Comparison of ENCODE assay signal across 10 cellular contexts in the genomic region with DNA sequence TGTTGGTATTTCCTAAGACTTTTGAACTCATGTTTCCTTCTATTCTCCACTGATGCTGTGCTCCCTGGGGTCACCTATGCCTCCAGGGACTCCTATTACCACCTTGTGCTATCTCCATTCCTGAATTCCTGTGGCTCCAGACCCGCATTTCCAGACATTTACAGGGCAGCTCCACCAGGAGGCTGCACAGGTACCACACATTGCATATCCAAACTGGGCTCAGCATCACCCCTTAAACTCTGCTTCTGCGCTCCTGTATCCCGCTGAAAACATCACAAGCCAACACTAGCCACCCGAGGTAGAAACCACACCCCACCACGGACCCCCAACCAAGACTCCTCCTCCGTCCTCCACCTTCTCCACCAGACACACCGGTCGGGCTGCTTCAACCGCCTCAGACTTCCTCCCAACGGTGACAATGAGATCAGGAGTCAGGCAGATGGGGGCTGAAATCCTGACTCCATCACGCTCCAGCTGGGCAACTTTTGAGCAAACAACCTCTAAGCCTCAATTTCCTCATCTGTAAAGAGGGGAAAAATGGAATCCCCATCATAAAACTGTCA. TPM values are rescaled to one million over a fixed set of nuclear protein-coding genes. Genes with fewer than 3 reads are reported as not detected.
DNase-seq lines count a peak whose midpoint lies in the region; ATAC-seq, FAIRE-seq and TF ChIP-seq lines count a peak whose summit lies in the region.
"Had no signal": no experiment of that assay in that cellular context is flagged by ENCODE, and none has a peak within 500 bp of the region (broad histone marks: within the 10 kb centered on the region; RNA-seq: fewer than 3 reads in every experiment).

No MANE protein-coding gene starts in this region.

- no peak overlapping the region for H4K5ac ChIP-seq in H9 (ENCODE audit: insufficient read length, low read depth, low read length)

- peak overlapping the region; percentile 23 for H3K27ac ChIP-seq in CD4-positive, CD25-positive, alpha-beta regulatory T cell (ENCODE audit: insufficient read depth, low read length, poor library complexity, severe bottlenecking)
- H3K27ac ChIP-seq in H9 (ENCODE audit: insufficient read length, low read depth, low read length) = no peak overlapping the region
- H3K27ac ChIP-seq in astrocyte (ENCODE audit: low read depth, low read length) = no peak overlapping the region
- H3K27ac ChIP-seq in substantia nigra (ENCODE audit: low read depth, low read length, poor library complexity, severe bottlenecking) = no peak overlapping the region

- DNase-seq in CD4-positive, CD25-positive, alpha-beta regulatory T cell = no peak
- DNase-seq in H9 = no peak
- DNase-seq in astrocyte (ENCODE audit: low read depth) = no peak
- DNase-seq in naive B cell = no peak
- no peak for DNase-seq in substantia nigra (lab: John Stamatoyannopoulos, UW)
- DNase-seq in H54 (ENCODE audit: insufficient read length, low spot score) = no peak
- DNase-seq: NCI-H1048 had no signal

- H3K4me2 ChIP-seq in H9 (ENCODE audit: insufficient read depth, insufficient read length, low read length) (no peak overlapping the region), astrocyte (ENCODE audit: low read length) (no peak overlapping the region)

- no peak for TF ChIP-seq POLR2A in H54 (IDR thresholded peaks at IDR 0.05; ENCODE audit: low read depth, low read length)

- no peak overlapping the region for H4K8ac ChIP-seq in H9 (replicated peaks; ENCODE audit: insufficient read length, low read depth, low read length)

- no peaks in the 10 kb centered on the region for H3K9me3 ChIP-seq in CD4-positive, CD25-positive, alpha-beta regulatory T cell (ENCODE audit: control insufficient read depth in 2 of 2, low read length in 2 of 2)
- H3K9me3 ChIP-seq in H9 (ENCODE audit: control insufficient read depth, low read depth, low read length) (no peaks in the 10 kb centered on the region), astrocyte (ENCODE audit: insufficient read depth, low read depth, low read length) (no peaks in the 10 kb centered on the region)

- no peaks in the 10 kb centered on the region for H3K27me3 ChIP-seq in CD4-positive, CD25-positive, alpha-beta regulatory T cell (ENCODE audit: control insufficient read depth, insufficient read depth, low read length)
- H3K27me3 ChIP-seq in H9 (ENCODE audit: insufficient read depth, low read length) (no peaks in the 10 kb centered on the region), astrocyte (ENCODE audit: insufficient read depth, low read length) (no peaks in the 10 kb centered on the region)

- no peak overlapping the region for H2BK12ac ChIP-seq in H9 (ENCODE audit: insufficient read length, low read depth, low read length)

- no peak overlapping the region for H4K91ac ChIP-seq in H9 (ENCODE audit: insufficient read length, low read depth, low read length)

- H2BK5ac ChIP-seq in H9 (ENCODE audit: insufficient read length, low read length) = no peak overlapping the region

- H3K56ac ChIP-seq in H9 (ENCODE audit: insufficient read length, low read depth, low read length) = no peak overlapping the region

- H3K4me3 ChIP-seq in CD4-positive, CD25-positive, alpha-beta regulatory T cell (ENCODE audit: low read depth, low read length) = no peak overlapping the region
- H3K4me3 ChIP-seq in astrocyte (ENCODE audit: insufficient read depth, low read depth, low read length) = no peak overlapping the region
- H3K4me3 ChIP-seq: coronary artery had no signal

- TF ChIP-seq CTCF in H9 (conservative IDR thresholded peaks at IDR 0.05) (peak; percentile 47; the same call in 2 of the 3 replicates), astrocyte (IDR thresholded peaks at IDR 0.05; ENCODE audit: insufficient read depth, low read depth, low read length) (peak; percentile 9)

- H4K20me1 ChIP-seq in H9 (ENCODE audit: control insufficient read depth, insufficient read depth, insufficient read length) = no peaks in the 10 kb centered on the region
- peaks cover 11% of the 10 kb centered on the region for H4K20me1 ChIP-seq in astrocyte (ENCODE audit: insufficient read depth, low read length)

- H3K27ac Mint-ChIP-seq in CD4-positive, CD25-positive, alpha-beta regulatory T cell = peak overlapping the region; percentile 90 to 98 (median 94)
- H3K27ac Mint-ChIP-seq in H9 (peak overlapping the region; percentile 6 to 84 (median 26); a peak in 4 of 7 replicates), astrocyte (ENCODE audit: unreplicated experiment) (peak overlapping the region; percentile 27), naive B cell (peak overlapping the region; percentile 64 to 94 (median 88))

- H3K23ac ChIP-seq in H9 (ENCODE audit: insufficient read length, low read depth, low read length) = no peak overlapping the region

- peaks cover 5 to 69% (median 46%) of the 10 kb centered on the region in 4 donors for H3K4me1 Mint-ChIP-seq in CD4-positive, CD25-positive, alpha-beta regulatory T cell
- H3K4me1 Mint-ChIP-seq in H9 (peaks cover 35 to 45% of the 10 kb centered on the region in 2 experiments), astrocyte (ENCODE audit: low read depth, unreplicated experiment) (peaks cover 37% of the 10 kb centered on the region), naive B cell (peaks cover 68 to 86% (median 80%) of the 10 kb centered on the region in 3 donors)

- H3K23me2 ChIP-seq in H9 (ENCODE audit: insufficient read length, low read depth, low read length, poor library complexity, severe bottlenecking) = peaks cover 15% of the 10 kb centered on the region

- H2BK20ac ChIP-seq in H9 (ENCODE audit: low read depth, low read length, poor library complexity, severe bottlenecking) = no peak overlapping the region

- FAIRE-seq in astrocyte (lab: Jason Lieb, UNC) (no peak), H54 (lab: Jason Lieb, UNC) (no peak)

- H3K36me3 ChIP-seq in CD4-positive, CD25-positive, alpha-beta regulatory T cell (ENCODE audit: control insufficient read depth, insufficient read depth, low read length) = no peaks in the 10 kb centered on the region
- no peaks in the 10 kb centered on the region for H3K36me3 ChIP-seq in astrocyte (ENCODE audit: insufficient read depth, low read length)

- WGBS in H9 (ENCODE audit: extremely low coverage, insufficient read length, low lambda C conversion rate) = no CpG with 5 or more reads among the region's 11 CpGs

- H3K4me3 Mint-ChIP-seq in CD4-positive, CD25-positive, alpha-beta regulatory T cell = peak overlapping the region; percentile 70 to 96 (median 79)
- H3K4me3 Mint-ChIP-seq in H9 (peak overlapping the region in 1 of 2 experiments; percentile 45; a peak in 2 of 5 replicates), astrocyte (ENCODE audit: unreplicated experiment) (peak overlapping the region; percentile 16), naive B cell (peak overlapping the region; percentile 40 to 92 (median 69))

- H3T11ph ChIP-seq in H9 (ENCODE audit: low read length) = no peak overlapping the region

- no peaks in the 10 kb centered on the region for H3K9me3 Mint-ChIP-seq in CD4-positive, CD25-positive, alpha-beta regulatory T cell
- no peaks in the 10 kb centered on the region for H3K9me3 Mint-ChIP-seq in H9
- no peaks in the 10 kb centered on the region for H3K9me3 Mint-ChIP-seq in astrocyte (ENCODE audit: unreplicated experiment)
- H3K9me3 Mint-ChIP-seq in naive B cell = no peaks in the 10 kb centered on the region

- H3K4me1 ChIP-seq in CD4-positive, CD25-positive, alpha-beta regulatory T cell (ENCODE audit: control insufficient read depth, insufficient read depth, low read length, poor library complexity, severe bottlenecking) = peaks cover 60% of the 10 kb centered on the region
- H3K4me1 ChIP-seq in H9 (ENCODE audit: insufficient read depth, low read length) (peaks cover 3% of the 10 kb centered on the region), astrocyte (ENCODE audit: insufficient read depth, low read length) (peaks cover 52% of the 10 kb centered on the region)

- H3K79me2 ChIP-seq in H9 (ENCODE audit: insufficient read depth, low read length) (peaks cover 5% of the 10 kb centered on the region; the same call in 1 of the 2 replicates), astrocyte (ENCODE audit: insufficient read depth, low read length) (peaks cover 57% of the 10 kb centered on the region)
- H3K79me2 ChIP-seq: parathyroid adenoma had no signal

- H3K14ac ChIP-seq in H9 (ENCODE audit: insufficient read depth, low read length) = no peak overlapping the region

- H3K36me3 Mint-ChIP-seq in CD4-positive, CD25-positive, alpha-beta regulatory T cell = no peaks in the 10 kb centered on the region
- H3K36me3 Mint-ChIP-seq in H9 (ENCODE audit: insufficient read depth in 1 of 3, low read depth in 3 of 3) (peaks cover 0 to 2% (median 0%) of the 10 kb centered on the region in 3 experiments; a peak in 1 of 7 replicates), astrocyte (ENCODE audit: low read depth, unreplicated experiment) (no peaks in the 10 kb centered on the region), naive B cell (no peaks in the 10 kb centered on the region)

- H3K9ac ChIP-seq in H9 (ENCODE audit: extremely low read depth, insufficient read length, low read length) = no peak overlapping the region
- H3K9ac ChIP-seq in astrocyte (ENCODE audit: low read length) = no peak overlapping the region
- H3K9ac ChIP-seq: parathyroid adenoma had no signal

- no peak overlapping the region for H3K4ac ChIP-seq in H9 (ENCODE audit: low read depth, low read length)

- no peak overlapping the region for H2BK120ac ChIP-seq in H9 (ENCODE audit: low read depth, low read length, poor library complexity, severe bottlenecking)

- H2BK15ac ChIP-seq in H9 (ENCODE audit: low read depth, low read length) = no peak overlapping the region

- peaks cover 3% of the 10 kb centered on the region for H3K79me1 ChIP-seq in H9 (ENCODE audit: insufficient read depth, low read depth, low read length, poor library complexity, severe bottlenecking)

- H2AFZ ChIP-seq in H9 (ENCODE audit: low read length) = no peak overlapping the region
- H2AFZ ChIP-seq in astrocyte (ENCODE audit: low read depth, low read length) = no peak overlapping the region

- H3K27me3 Mint-ChIP-seq in CD4-positive, CD25-positive, alpha-beta regulatory T cell = no peaks in the 10 kb centered on the region
- peaks cover 5% of the 10 kb centered on the region for H3K27me3 Mint-ChIP-seq in H9 (ENCODE audit: low read depth)
- no peaks in the 10 kb centered on the region for H3K27me3 Mint-ChIP-seq in astrocyte (ENCODE audit: low read depth, unreplicated experiment)
- no peaks in the 10 kb centered on the region for H3K27me3 Mint-ChIP-seq in naive B cell

- no peak overlapping the region for H2AK5ac ChIP-seq in H9 (ENCODE audit: insufficient read length, low read length)

- no peak overlapping the region for H3K18ac ChIP-seq in H9 (ENCODE audit: insufficient read length, low read depth, low read length)

- ATAC-seq in CD4-positive, CD25-positive, alpha-beta regulatory T cell (ENCODE audit: low read depth in 2 of 2) = no peak
- no peak for ATAC-seq in naive B cell (ENCODE audit: low read depth in 2 of 2)
- ATAC-seq in GM18870 (IDR thresholded peaks at IDR 0.05; ENCODE audit: unreplicated experiment) = no peak

RNA-seq across cellular contexts. Expression of a gene that starts 10.4 kb away (rescaled TPM):
- 139 TPM for total RNA-seq in CD4-positive, CD25-positive, alpha-beta regulatory T cell
- 1 to 10 TPM in 3 of 4 donors, under 1 TPM in 1; 0.93 to 2.5 (median 1.7) TPM for polyA plus RNA-seq in CD4-positive, CD25-positive, alpha-beta regulatory T cell
- total RNA-seq in H9 (2021) (34.5 and 35.3 TPM in 2 replicates), astrocyte (37.1 and 39.1 TPM in 2 replicates)
- polyA plus RNA-seq in naive B cell (ENCODE audit: low read depth in 6 of 6) = 1 to 10 TPM; 1.1 to 4.8 (median 2.3) TPM

Comparison
In these comparisons a context has a peak if more than half of its experiments do, and no peak if none do; other contexts are left out.
1. H3K27ac Mint-ChIP-seq: peak in every context shown above with its lines; median percentile 94 in CD4-positive, CD25-positive, alpha-beta regulatory T cell; 88 in naive B cell; 27 in astrocyte; 26 in H9.